In the genomic region with DNA sequence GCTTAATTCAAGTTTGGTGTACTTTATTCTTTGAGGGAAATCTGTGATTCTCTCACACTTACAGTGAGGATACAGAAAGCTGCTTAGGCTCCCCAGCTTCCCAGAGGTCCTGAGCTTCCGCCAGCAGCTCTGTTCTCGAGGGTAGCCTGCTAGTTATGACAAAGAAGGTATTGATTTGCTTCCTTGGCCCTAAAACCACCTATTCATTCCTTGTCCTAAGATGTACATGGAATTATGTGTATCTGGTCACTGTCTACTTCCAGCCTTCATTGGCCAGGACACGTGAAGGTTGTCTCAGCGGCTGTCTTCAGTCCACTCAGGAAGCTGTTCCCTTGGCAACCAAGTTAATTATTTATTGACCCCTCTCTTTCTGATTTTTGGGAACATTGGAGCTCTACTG, we compare ENCODE assay signal across 24 cellular contexts. TPM values are rescaled to one million over a fixed set of nuclear protein-coding genes. Genes with fewer than 3 reads are reported as not detected.
"Had no signal": no experiment of that assay in that cellular context is flagged by ENCODE, and none has a peak within 500 bp of the region (broad histone marks: within the 10 kb centered on the region; RNA-seq: fewer than 3 reads in every experiment).

No MANE protein-coding gene starts in this region.

- H3K27ac Mint-ChIP-seq: immature natural killer cell; mesothelial cell of epicardium; naive thymus-derived CD4-positive, alpha-beta T cell; nephron; neural progenitor cell; stimulated activated effector memory CD8-positive, alpha-beta T cell treated with anti-CD3 and anti-CD28 coated beads, Interleukin-12 subunit alpha, Interleukin-12 subunit beta, amount 100 ng/mL, for 72 hours had no signal

- H3K9me3 Mint-ChIP-seq: immature natural killer cell; mesothelial cell of epicardium; naive thymus-derived CD4-positive, alpha-beta T cell; nephron; neural progenitor cell; stimulated activated effector memory CD8-positive, alpha-beta T cell treated with anti-CD3 and anti-CD28 coated beads, Interleukin-12 subunit alpha, Interleukin-12 subunit beta, amount 100 ng/mL, for 72 hours had no signal

- H3K36me3 Mint-ChIP-seq: mesothelial cell of epicardium; naive thymus-derived CD4-positive, alpha-beta T cell; stimulated activated effector memory CD8-positive, alpha-beta T cell treated with anti-CD3 and anti-CD28 coated beads, Interleukin-12 subunit alpha, Interleukin-12 subunit beta, amount 100 ng/mL, for 72 hours had no signal

- H3K4me1 ChIP-seq: gastrocnemius medialis, lower lobe of right lung, neural progenitor cell, sigmoid colon, thyroid gland had no signal

- ATAC-seq: esophagus mucosa; gastrocnemius medialis; left ventricle myocardium superior; lower lobe of right lung; naive thymus-derived CD4-positive, alpha-beta T cell; stimulated activated effector memory CD8-positive, alpha-beta T cell treated with anti-CD3 and anti-CD28 coated beads, Interleukin-12 subunit alpha, Interleukin-12 subunit beta, amount 100 ng/mL, for 72 hours had no signal

- H3K27me3 ChIP-seq: dorsolateral prefrontal cortex, gastrocnemius medialis, neural progenitor cell, sigmoid colon, thyroid gland had no signal

- DNase-seq: central memory CD4-positive, alpha-beta T cell; dorsolateral prefrontal cortex; effector CD4-positive, alpha-beta T cell; foreskin fibroblast; gastrocnemius medialis; immature natural killer cell; left ventricle myocardium superior; lower lobe of right lung; mesenchymal stem cell; naive thymus-derived CD4-positive, alpha-beta T cell; retina; sigmoid colon; stimulated activated CD4-positive, alpha-beta T cell treated with anti-CD3 and anti-CD28 coated beads, Interleukin-2, amount 100 ng/mL, for 24 hours; stimulated activated CD4-positive, alpha-beta T cell treated with anti-CD3 and anti-CD28 coated beads, Interleukin-4, amount 100 ng/mL, for 24 hours; stimulated activated naive CD4-positive, alpha-beta T cell treated with Interleukin-2 at 50 U/mL for 16 hours; stomach; thyroid gland; trophoblast cell had no signal

- H3K36me3 ChIP-seq: gastrocnemius medialis, lower lobe of right lung, neural progenitor cell, sigmoid colon, stomach, thyroid gland had no signal

- H3K9ac ChIP-seq: neural progenitor cell had no signal

- H3K9me3 ChIP-seq: gastrocnemius medialis, lower lobe of right lung, sigmoid colon, stomach, thyroid gland had no signal

- H3K4me3 Mint-ChIP-seq: immature natural killer cell; mesothelial cell of epicardium; naive thymus-derived CD4-positive, alpha-beta T cell; nephron; neural progenitor cell; stimulated activated effector memory CD8-positive, alpha-beta T cell treated with anti-CD3 and anti-CD28 coated beads, Interleukin-12 subunit alpha, Interleukin-12 subunit beta, amount 100 ng/mL, for 72 hours had no signal

- H3K27ac ChIP-seq: epithelial cell of prostate, gastrocnemius medialis, lower lobe of right lung, neural progenitor cell, sigmoid colon, stomach, thyroid gland had no signal

- H3K4me3 ChIP-seq: dorsolateral prefrontal cortex, gastrocnemius medialis, lower lobe of right lung, neural progenitor cell, sigmoid colon, stomach, thyroid gland had no signal

- H3K4me1 Mint-ChIP-seq: immature natural killer cell; naive thymus-derived CD4-positive, alpha-beta T cell; nephron; stimulated activated effector memory CD8-positive, alpha-beta T cell treated with anti-CD3 and anti-CD28 coated beads, Interleukin-12 subunit alpha, Interleukin-12 subunit beta, amount 100 ng/mL, for 72 hours had no signal

RNA-seq across cellular contexts. Expression of a gene that starts 55.7 kb away (rescaled TPM):
- total RNA-seq: esophagus mucosa had no signal
